In the genomic region with DNA sequence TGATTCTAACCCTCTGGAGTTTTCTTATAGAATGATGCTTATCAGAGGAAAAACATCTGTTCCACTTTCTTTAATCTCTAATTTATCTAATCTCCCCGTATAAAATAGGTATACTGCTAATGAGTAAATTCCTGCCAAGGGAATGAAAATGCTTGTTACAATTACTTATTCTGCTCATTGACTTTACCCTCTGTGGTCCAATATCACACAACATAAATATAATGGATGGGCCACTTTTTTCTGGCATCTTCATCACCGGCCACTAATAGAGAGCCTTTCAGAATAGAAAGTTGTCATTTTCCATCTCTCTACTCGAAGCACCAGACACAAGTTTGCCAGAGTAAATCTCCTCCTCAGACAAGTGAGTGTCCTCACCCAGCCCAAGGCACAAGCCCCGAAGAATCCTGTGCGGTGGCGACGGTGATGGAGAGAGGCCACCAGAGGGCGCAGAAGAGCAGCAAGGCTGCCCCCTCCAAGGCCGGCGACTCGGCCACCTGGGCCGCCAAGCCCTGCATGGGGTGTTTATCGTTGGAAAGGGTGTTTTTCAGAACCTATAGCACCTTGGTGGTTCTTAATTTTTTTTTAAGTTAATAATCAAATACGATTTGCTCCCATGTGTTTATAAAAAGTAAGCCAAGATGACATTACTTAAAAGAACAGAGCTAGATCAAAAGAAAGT, we compare ENCODE assay signal across 8 cellular contexts.
A peak's percentile ranks its signal among the peaks of the same experiment; 100 is the strongest.
DNase-seq lines count a peak whose midpoint lies in the region; ATAC-seq and TF ChIP-seq lines count a peak whose summit lies in the region.

No MANE protein-coding gene starts in this region.

- no peaks in the 10 kb centered on the region for H4K20me1 ChIP-seq in OCI-LY1 (ENCODE audit: insufficient read depth, low read length)

- no peaks in the 10 kb centered on the region for H3F3A ChIP-seq in OCI-LY1 (ENCODE audit: insufficient read depth, low read length)

- H3K4me1 ChIP-seq in OCI-LY1 (ENCODE audit: insufficient read depth, low read length, severe bottlenecking), result peaks cover 33% of the 10 kb centered on the region

- H3K9me3 Mint-ChIP-seq in natural killer cell treated with Interleukin-12 subunit alpha and Interleukin-12 subunit beta and Interleukin-15 and Interleukin-18, amount 100 ng/mL, for 72 hours, result no peaks in the 10 kb centered on the region
- peaks cover 11 to 16% of the 10 kb centered on the region in 2 donors for H3K9me3 Mint-ChIP-seq in stimulated activated naive B cell treated with anti-CD40 and anti-IgM and Interleukin-4, amounts not matched to agents 10 μg/mL and 1 μg/mL and 100 μg/mL, for 72 hours

- ATAC-seq in GM21390 (IDR thresholded peaks at IDR 0.05; ENCODE audit: unreplicated experiment), result peak; percentile 99
- ATAC-seq in esophagus mucosa, result peak; percentile 90
- ATAC-seq in natural killer cell treated with Interleukin-12 subunit alpha and Interleukin-12 subunit beta and Interleukin-15 and Interleukin-18, amount 100 ng/mL, for 72 hours, result peak; percentile 86 to 90
- ATAC-seq in stimulated activated naive B cell treated with anti-CD40 and anti-IgM and Interleukin-4, amounts not matched to agents 10 μg/mL and 1 μg/mL and 100 μg/mL, for 72 hours (replicated peaks), result peak; percentile 99

- peaks cover 37 to 40% of the 10 kb centered on the region in 2 donors for H3K27me3 Mint-ChIP-seq in natural killer cell treated with Interleukin-12 subunit alpha and Interleukin-12 subunit beta and Interleukin-15 and Interleukin-18, amount 100 ng/mL, for 72 hours
- H3K27me3 Mint-ChIP-seq in stimulated activated naive B cell treated with anti-CD40 and anti-IgM and Interleukin-4, amounts not matched to agents 10 μg/mL and 1 μg/mL and 100 μg/mL, for 72 hours, result peaks cover 0 to 8% of the 10 kb centered on the region in 2 donors

- H3K4me3 ChIP-seq in OCI-LY1 (ENCODE audit: low read depth, low read length, poor library complexity, severe bottlenecking), result peak overlapping the region; percentile 19

- no peaks in the 10 kb centered on the region for H3K9me2 ChIP-seq in OCI-LY1 (ENCODE audit: low read depth, low read length)

- TF ChIP-seq CTCF in OCI-LY1 (IDR thresholded peaks at IDR 0.05; ENCODE audit: low read length), result peak; percentile 100

- H3K4me2 ChIP-seq in OCI-LY1 (ENCODE audit: low read length), result peak overlapping the region; percentile 48

- in situ Hi-C loops in Caki2 (cut with HindIII; ENCODE audit: low pct_unique_long_range_greater_than_20kb, low sequenced_read_pairs), result no loop called here

- H3K27ac ChIP-seq in OCI-LY1 (ENCODE audit: low read depth, low read length, poor library complexity, severe bottlenecking), result peak overlapping the region; percentile 75

- H3K9ac ChIP-seq in OCI-LY1 (ENCODE audit: low read length), result peak overlapping the region; percentile 17; the same call in 1 of the 2 replicates

- H3K36me3 Mint-ChIP-seq in natural killer cell treated with Interleukin-12 subunit alpha and Interleukin-12 subunit beta and Interleukin-15 and Interleukin-18, amount 100 ng/mL, for 72 hours, result no peaks in the 10 kb centered on the region
- H3K36me3 Mint-ChIP-seq in stimulated activated naive B cell treated with anti-CD40 and anti-IgM and Interleukin-4, amounts not matched to agents 10 μg/mL and 1 μg/mL and 100 μg/mL, for 72 hours, result peaks cover 4 to 12% of the 10 kb centered on the region in 2 donors

- DNase-seq in Caki2 (ENCODE audit: low read depth), result peak; percentile 42
- peak; percentile 6 for DNase-seq in HS-5 (ENCODE audit: low read depth)
- peak; percentile 62 for DNase-seq in activated T-cell treated with anti-CD3 and anti-CD28 coated beads for 4 hours
- peak; percentile 69 for DNase-seq in natural killer cell treated with Interleukin-12 subunit alpha and Interleukin-12 subunit beta and Interleukin-15 and Interleukin-18, amount 100 ng/mL, for 72 hours (ENCODE audit: low spot score)
- peak; percentile 68 for DNase-seq in stimulated activated naive B cell treated with anti-CD40 and anti-IgM and Interleukin-4, amounts not matched to agents 10 μg/mL and 1 μg/mL and 100 μg/mL, for 72 hours

- no peak overlapping the region for H3K27ac Mint-ChIP-seq in natural killer cell treated with Interleukin-12 subunit alpha and Interleukin-12 subunit beta and Interleukin-15 and Interleukin-18, amount 100 ng/mL, for 72 hours
- H3K27ac Mint-ChIP-seq in stimulated activated naive B cell treated with anti-CD40 and anti-IgM and Interleukin-4, amounts not matched to agents 10 μg/mL and 1 μg/mL and 100 μg/mL, for 72 hours, result peak overlapping the region; percentile 60

- no peaks in the 10 kb centered on the region for H3K4me1 Mint-ChIP-seq in natural killer cell treated with Interleukin-12 subunit alpha and Interleukin-12 subunit beta and Interleukin-15 and Interleukin-18, amount 100 ng/mL, for 72 hours (ENCODE audit: low read depth in 2 of 2)
- H3K4me1 Mint-ChIP-seq in stimulated activated naive B cell treated with anti-CD40 and anti-IgM and Interleukin-4, amounts not matched to agents 10 μg/mL and 1 μg/mL and 100 μg/mL, for 72 hours, result peaks cover 5 to 17% of the 10 kb centered on the region in 2 donors

- peaks cover 19% of the 10 kb centered on the region for H3K9me3 ChIP-seq in OCI-LY1 (ENCODE audit: low read length)

- peaks cover 11% of the 10 kb centered on the region; the same call in 1 of the 2 replicates for H3K27me3 ChIP-seq in OCI-LY1 (ENCODE audit: insufficient read depth, low read length)

- no peaks in the 10 kb centered on the region; the same call in 1 of the 2 replicates for H3K36me3 ChIP-seq in OCI-LY1 (ENCODE audit: insufficient read depth, low read length)

- no peak overlapping the region for H3K4me3 Mint-ChIP-seq in natural killer cell treated with Interleukin-12 subunit alpha and Interleukin-12 subunit beta and Interleukin-15 and Interleukin-18, amount 100 ng/mL, for 72 hours
- H3K4me3 Mint-ChIP-seq in stimulated activated naive B cell treated with anti-CD40 and anti-IgM and Interleukin-4, amounts not matched to agents 10 μg/mL and 1 μg/mL and 100 μg/mL, for 72 hours, result peak overlapping the region in 1 of 2 donors; percentile 31

- H3K79me2 ChIP-seq in OCI-LY1 (ENCODE audit: insufficient read depth, low read length), result no peaks in the 10 kb centered on the region

- H2AFZ ChIP-seq in OCI-LY1 (ENCODE audit: low read length), result no peak overlapping the region

Comparison
In these comparisons a context has a peak if more than half of its experiments do, and no peak if none do; other contexts are left out.
1. Peak in every context shown above with its lines: DNase-seq, ATAC-seq, H3K4me3 ChIP-seq and H3K27ac ChIP-seq.
2. DNase-seq: peak in every context shown above with its lines; median percentile 69 in natural killer cell treated with Interleukin-12 subunit alpha and Interleukin-12 subunit beta and Interleukin-15 and Interleukin-18, amount 100 ng/mL, for 72 hours; 68 in stimulated activated naive B cell treated with anti-CD40 and anti-IgM and Interleukin-4, amounts not matched to agents 10 μg/mL and 1 μg/mL and 100 μg/mL, for 72 hours; 62 in activated T-cell treated with anti-CD3 and anti-CD28 coated beads for 4 hours; 42 in Caki2; 6 in HS-5.